9 cellular contexts compared by ENCODE assay signal in genomic region chr5:138594305-138595058, GRCh38. TPM values are rescaled to one million over a fixed set of nuclear protein-coding genes. Genes with fewer than 3 reads are reported as not detected.
DNase-seq lines count a peak whose midpoint lies in the region; ATAC-seq, FAIRE-seq and TF ChIP-seq lines count a peak whose summit lies in the region.
"Had no signal": no experiment of that assay in that cellular context is flagged by ENCODE, and none has a peak within 500 bp of the region (broad histone marks: within the 10 kb centered on the region; RNA-seq: fewer than 3 reads in every experiment).

No MANE protein-coding gene starts in this region.

- H3K27me3 ChIP-seq in DOHH2 (ENCODE audit: control insufficient read depth, low read length), result peaks cover 27% of the 10 kb centered on the region

- H3K9me3 ChIP-seq in A549 (no peaks in the 10 kb centered on the region), DOHH2 (ENCODE audit: control insufficient read depth, insufficient read depth, low read length) (no peaks in the 10 kb centered on the region)

- TF ChIP-seq CTCF in A549 (IDR thresholded peaks at IDR 0.05) (peak; percentile 8; the same call in 1 of the 3 replicates), DOHH2 (IDR thresholded peaks at IDR 0.05; ENCODE audit: low read depth, low read length, poor library complexity, severe bottlenecking) (peak; percentile 78), epithelial cell of proximal tubule (conservative IDR thresholded peaks at IDR 0.05; ENCODE audit: low read depth, low read length) (peak; percentile 58)

- H4K20me1 ChIP-seq in DOHH2 (ENCODE audit: control insufficient read depth, insufficient read depth, low read depth, low read length), result 0 out of 2 replicates have a peak, but pooled peaks cover 3% of the 10 kb centered on the region

- no peak for TF ChIP-seq RAD21 in A549 (conservative IDR thresholded peaks at IDR 0.05 in 1 of 2, IDR thresholded peaks at IDR 0.05 in 1 of 2)

- H3F3A ChIP-seq in DOHH2 (ENCODE audit: control insufficient read depth, insufficient read depth), result no peaks in the 10 kb centered on the region

- H3K36me3 ChIP-seq in DOHH2 (ENCODE audit: control insufficient read depth, low read length), result no peaks in the 10 kb centered on the region

- no peak for FAIRE-seq in A549 (lab: Jason Lieb, UNC)

- no peak overlapping the region for H3K27ac ChIP-seq in A549
- no peak overlapping the region for H3K27ac ChIP-seq in DOHH2 (ENCODE audit: low read depth, low read length)

- no peaks in the 10 kb centered on the region for H3K79me2 ChIP-seq in DOHH2 (ENCODE audit: control insufficient read depth, low read length)

- CTCF ChIA-PET in A549 (lab: Yijun Ruan, JAX), result interaction anchor here (1.4 to 4.9 kb wide), 4 partner anchors 8 to 668 kb away, joined by 4 to 38 read pairs (median 6); no protein-coding TSS in a partner anchor

- no peak overlapping the region for H3K4me3 ChIP-seq in A549
- no peak overlapping the region for H3K4me3 ChIP-seq in DOHH2 (ENCODE audit: low read length)
- no peak overlapping the region for H3K4me3 ChIP-seq in epithelial cell of proximal tubule (ENCODE audit: low read depth, low read length)

- no peak for TF ChIP-seq POLR2A in A549 (IDR thresholded peaks at IDR 0.05; ENCODE audit: low read length)

- ATAC-seq in A549, result 0 out of 6 replicates have a peak, but pooled peaks of 1 of the 2 experiments have one; percentile 41
- no peak for ATAC-seq in GM18520 (IDR thresholded peaks at IDR 0.05; ENCODE audit: unreplicated experiment)

- H3K4me2 ChIP-seq in A549 (no peak overlapping the region), DOHH2 (ENCODE audit: low read length) (no peak overlapping the region)

- no peaks in the 10 kb centered on the region for H3K9me2 ChIP-seq in DOHH2 (replicated peaks; ENCODE audit: control insufficient read depth, low read length)

- H3K4me1 ChIP-seq in A549 (no peaks in the 10 kb centered on the region), DOHH2 (ENCODE audit: control insufficient read depth, low read length) (no peaks in the 10 kb centered on the region)

- POLR2A ChIA-PET in A549 (lab: Yijun Ruan, JAX), result interaction anchor here (1.3 kb wide), 1 partner anchor 19 kb away, joined by 5 read pairs; the partner anchor contains the start of gene HSPA9

- DNase-seq in A549 (ENCODE audit: low read depth in 1 of 2, low spot score in 1 of 2), result no peak
- DNase-seq in OCI-M1 (lab: John Stamatoyannopoulos, UW), result peak; percentile 27
- DNase-seq in epithelial cell of proximal tubule (ENCODE audit: low read depth), result no peak
- DNase-seq in G401 (ENCODE audit: low spot score), result no peak
- no peak for DNase-seq in H4 (ENCODE audit: low spot score)
- DNase-seq in C1 segment of cervical spinal cord (lab: John Stamatoyannopoulos, UW), result no peak
- DNase-seq: activated CD4-positive, alpha-beta memory T cell treated with anti-CD3 and anti-CD28 coated beads, Interleukin-2, amount 10 ng/mL, durations not matched to agents 7 days and 5 days had no signal

- TF ChIP-seq EP300 in A549 (IDR thresholded peaks at IDR 0.05), result no peak

- 81% methylated on average over 4 of the region's 4 CpGs for WGBS in A549 (ENCODE audit: missing lambda C conversion rate)

- in situ Hi-C loops in G401 (cut with HindIII; ENCODE audit: low sequenced_read_pairs), result no loop called here

TF ChIP-seq in A549, 52 proteins besides CTCF, POLR2A, EP300 and RAD21:
- TF ChIP-seq E2F6 (IDR thresholded peaks at IDR 0.05; ENCODE audit: borderline replicate concordance, low read depth) (no peak), FOSL2 (IDR thresholded peaks at IDR 0.05) (no peak), FOSL2 (CRISPR knock-in tag; IDR thresholded peaks at IDR 0.05) (no peak), GATA3 (IDR thresholded peaks at IDR 0.05; ENCODE audit: borderline replicate concordance) (no peak), USF2 (IDR thresholded peaks at IDR 0.05) (no peak), ATOH8 (CRISPR knock-in tag; IDR thresholded peaks at IDR 0.05; ENCODE audit: low read depth) (no peak), MAX (IDR thresholded peaks at IDR 0.05) (no peak), HEYL (CRISPR knock-in tag; IDR thresholded peaks at IDR 0.05) (no peak), PHF8 (IDR thresholded peaks at IDR 0.05; ENCODE audit: borderline replicate concordance, low read depth) (no peak), SREBF2 (IDR thresholded peaks at IDR 0.05) (no peak), ZFP36 (IDR thresholded peaks at IDR 0.05; ENCODE audit: borderline replicate concordance, partially characterized antibody) (no peak), HOXB5 (CRISPR knock-in tag; IDR thresholded peaks at IDR 0.05) (no peak), FOXS1 (CRISPR knock-in tag; IDR thresholded peaks at IDR 0.05) (no peak)
TF ChIP-seq in A549: peak in this region for 0.

RNA-seq across cellular contexts. Expression of gene HSPA9, which starts 19.3 kb away (rescaled TPM):
- 544 and 615 TPM in 2 replicates for polyA plus RNA-seq in A549 (2011; rRNA removed)
- polyA plus RNA-seq in A549 (2012; cell fraction: cytosol; rRNA removed), result 200 and 228 TPM in 2 replicates
- 408 and 502 TPM in 2 replicates for polyA plus RNA-seq in A549 (2012; cell fraction: nucleus; rRNA removed)
- 398 to 456 TPM (median 417 TPM) in 3 replicates for polyA plus RNA-seq in A549 (2017; fragmentation: RNase III; extraction: RNeasy Plus Mini Kit Qiagen cat#74134 plus additional on column Dnase treatment)
- 619 and 723 TPM in 2 replicates for polyA minus RNA-seq in A549 (2011; rRNA and poly(A)+ RNA removed)
- total RNA-seq in epithelial cell of proximal tubule, result 174 and 403 TPM in 2 replicates
- 394 and 650 TPM in 2 replicates for total RNA-seq in G401 (2014; rRNA removed; shearing (Covaris generic))
- total RNA-seq in H4 (2014; rRNA removed; shearing (Covaris generic)), result 647 and 690 TPM in 2 replicates

RNA-seq across cellular contexts. Expression of gene ETF1, which starts 51.4 kb away (rescaled TPM):
- polyA plus RNA-seq in A549 (2011; rRNA removed), result 140 and 161 TPM in 2 replicates
- polyA plus RNA-seq in A549 (2012; cell fraction: cytosol; rRNA removed), result 39.7 and 44.0 TPM in 2 replicates
- 18.3 and 23.4 TPM in 2 replicates for polyA plus RNA-seq in A549 (2012; cell fraction: nucleus; rRNA removed)
- 118 to 131 TPM (median 119 TPM) in 3 replicates for polyA plus RNA-seq in A549 (2017; fragmentation: RNase III; extraction: RNeasy Plus Mini Kit Qiagen cat#74134 plus additional on column Dnase treatment)
- 79.1 and 79.8 TPM in 2 replicates for polyA minus RNA-seq in A549 (2011; rRNA and poly(A)+ RNA removed)
- 65.1 and 125 TPM in 2 replicates for total RNA-seq in epithelial cell of proximal tubule
- total RNA-seq in G401 (2014; rRNA removed; shearing (Covaris generic)), result 168 and 229 TPM in 2 replicates
- total RNA-seq in H4 (2014; rRNA removed; shearing (Covaris generic)), result 163 and 179 TPM in 2 replicates

Comparison
In these comparisons a context has a peak if more than half of its experiments do, and no peak if none do; other contexts are left out.
1. CTCF ChIP-seq: peak in every context shown above with its lines; median percentile 78 in DOHH2; 58 in epithelial cell of proximal tubule; 8 in A549.